Comparison of ENCODE assay signal across 18 cellular contexts in the genomic region with DNA sequence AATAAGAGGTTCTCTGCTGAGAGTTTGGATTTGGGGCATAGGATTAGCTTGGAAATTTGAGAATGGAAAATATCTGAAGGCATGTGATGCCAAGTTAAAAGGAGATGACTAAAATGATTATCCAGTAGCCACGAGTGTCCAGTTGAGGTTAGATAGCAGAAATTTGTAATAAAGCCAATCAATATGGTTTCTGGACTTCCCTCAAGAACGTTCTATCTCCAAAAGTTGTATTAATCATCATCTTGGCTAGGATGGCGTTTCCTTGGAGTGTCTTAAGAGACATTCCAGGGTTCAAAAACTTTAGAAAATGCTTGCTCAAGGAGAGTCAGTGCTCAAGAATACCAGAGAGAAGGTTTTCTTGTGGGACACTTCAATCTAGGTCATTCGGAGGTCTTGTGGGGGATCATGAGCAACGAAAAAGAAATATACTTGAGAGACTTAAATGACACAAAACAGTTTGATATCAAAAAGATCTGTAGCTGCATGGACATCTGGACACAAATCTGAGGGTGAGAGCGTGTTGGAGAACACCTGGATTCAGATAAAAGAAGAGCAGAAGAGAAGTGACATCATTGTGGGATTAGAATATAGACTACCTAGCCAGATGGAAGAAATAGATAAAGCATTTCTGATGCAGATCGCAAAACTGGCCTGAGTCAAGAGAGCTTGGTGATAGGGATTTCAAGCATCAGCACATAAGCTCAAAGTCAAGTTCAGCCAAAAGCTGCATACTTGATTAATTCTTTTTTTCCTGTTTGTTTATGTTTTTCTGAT.
A peak's percentile ranks its signal among the peaks of the same experiment; 100 is the strongest.
DNase-seq lines count a peak whose midpoint lies in the region; ATAC-seq, FAIRE-seq and TF ChIP-seq lines count a peak whose summit lies in the region.
"Had no signal": no experiment of that assay in that cellular context is flagged by ENCODE, and none has a peak within 500 bp of the region (broad histone marks: within the 10 kb centered on the region; RNA-seq: fewer than 3 reads in every experiment).

No MANE protein-coding gene starts in this region.

- no peak for TF ChIP-seq RAD21 in A549 (conservative IDR thresholded peaks at IDR 0.05 in 1 of 2, IDR thresholded peaks at IDR 0.05 in 1 of 2)

- CTCF ChIA-PET in A549 (lab: Yijun Ruan, JAX), result interaction anchor here (0.6 kb wide), 1 partner anchor 162 kb away, joined by 3 read pairs; no protein-coding TSS in a partner anchor

- POLR2A ChIA-PET in A549 (lab: Yijun Ruan, JAX), result no interaction called here

- DNase-seq in A549 (ENCODE audit: low read depth in 1 of 2, low spot score in 1 of 2), result no peak
- DNase-seq in GM03348 (ENCODE audit: low spot score), result peak; percentile 25
- peak; percentile 27 for DNase-seq in amniotic epithelial cell (ENCODE audit: low read depth)
- DNase-seq in fibroblast of pulmonary artery (ENCODE audit: low read depth), result peak; percentile 30
- DNase-seq in WERI-Rb-1, result no peak
- DNase-seq in activated T-cell treated with anti-CD3 and anti-CD28 coated beads, Interleukin-2, amount 50 U/mL, for 48 hours, result no peak
- DNase-seq: 8988T; CD4-positive, alpha-beta memory T cell; H9; KG1; MV-4-11; NCI-H1694 treated with DMSO at 0.1 percent for 48 hours; NCI-H510A treated with DMSO at 0.1 percent for 48 hours; NCI-H774; Right ventricle myocardium superior had no signal

- TF ChIP-seq EP300 in A549 (IDR thresholded peaks at IDR 0.05), result no peak

- no peak for ATAC-seq in A549
- ATAC-seq in GM21528 (IDR thresholded peaks at IDR 0.05; ENCODE audit: low FRiP score, unreplicated experiment), result no peak
- no peak for ATAC-seq in HG03045 (IDR thresholded peaks at IDR 0.05; ENCODE audit: unreplicated experiment)

- H3K27me3 ChIP-seq in WERI-Rb-1 (ENCODE audit: insufficient read depth, low read depth, severe bottlenecking), result no peaks in the 10 kb centered on the region
- H3K27me3 ChIP-seq: BLaER1 had no signal

- no peaks in the 10 kb centered on the region for H3K4me1 ChIP-seq in A549
- H3K4me1 ChIP-seq: BLaER1 had no signal

- FAIRE-seq in A549 (lab: Jason Lieb, UNC), result peak; percentile 49

- H3K9me3 ChIP-seq in A549 (no peaks in the 10 kb centered on the region), WERI-Rb-1 (ENCODE audit: severe bottlenecking) (no peaks in the 10 kb centered on the region)
- H3K9me3 ChIP-seq: BLaER1 had no signal

- TF ChIP-seq CTCF in A549 (IDR thresholded peaks at IDR 0.05) (no peak), fibroblast of pulmonary artery (IDR thresholded peaks at IDR 0.05; ENCODE audit: low read length, missing control alignments) (no peak), WERI-Rb-1 (IDR thresholded peaks at IDR 0.05; ENCODE audit: low read depth, low read length) (no peak)

- H3K36me3 ChIP-seq in WERI-Rb-1, result no peaks in the 10 kb centered on the region
- H3K36me3 ChIP-seq: BLaER1 had no signal

- H3K4me3 ChIP-seq in A549, result no peak overlapping the region
- H3K4me3 ChIP-seq in fibroblast of pulmonary artery (replicated peaks; ENCODE audit: low read depth, low read length), result no peak overlapping the region
- H3K4me3 ChIP-seq in WERI-Rb-1 (ENCODE audit: low read depth, low read length), result no peak overlapping the region
- H3K4me3 ChIP-seq: BLaER1 had no signal

- 70% methylated on average over 7 of the region's 7 CpGs for WGBS in A549 (ENCODE audit: missing lambda C conversion rate)

- no peak for TF ChIP-seq POLR2A in A549 (IDR thresholded peaks at IDR 0.05; ENCODE audit: low read length)

- no peak overlapping the region for H3K4me2 ChIP-seq in A549
- H3K4me2 ChIP-seq: BLaER1 had no signal

- H3K27ac ChIP-seq in A549, result no peak overlapping the region
- H3K27ac ChIP-seq in WERI-Rb-1, result no peak overlapping the region
- H3K27ac ChIP-seq: BLaER1 had no signal

TF ChIP-seq in A549, 52 proteins besides CTCF, POLR2A, EP300 and RAD21:
- TF ChIP-seq HEYL (CRISPR knock-in tag; IDR thresholded peaks at IDR 0.05), result no peak
- no peak for TF ChIP-seq ZSCAN20 (CRISPR knock-in tag; IDR thresholded peaks at IDR 0.05)
- TF ChIP-seq HOXB13 (CRISPR knock-in tag; IDR thresholded peaks at IDR 0.05; ENCODE audit: low read depth), result no peak
- TF ChIP-seq EHF (CRISPR knock-in tag; IDR thresholded peaks at IDR 0.05), result no peak
- TF ChIP-seq HOXB5 (CRISPR knock-in tag; IDR thresholded peaks at IDR 0.05), result no peak
- no peak for TF ChIP-seq MYC (IDR thresholded peaks at IDR 0.05; ENCODE audit: borderline replicate concordance, low read length)
- TF ChIP-seq ESRRA (IDR thresholded peaks at IDR 0.05; ENCODE audit: borderline replicate concordance, low read length), result no peak
- TF ChIP-seq CHD4 (IDR thresholded peaks at IDR 0.05; ENCODE audit: borderline replicate concordance), result no peak
- TF ChIP-seq CHD2 (IDR thresholded peaks at IDR 0.05; ENCODE audit: low read length, partially characterized antibody), result no peak
- no peak for TF ChIP-seq KDM5A (IDR thresholded peaks at IDR 0.05)
- TF ChIP-seq, protein P1, sequence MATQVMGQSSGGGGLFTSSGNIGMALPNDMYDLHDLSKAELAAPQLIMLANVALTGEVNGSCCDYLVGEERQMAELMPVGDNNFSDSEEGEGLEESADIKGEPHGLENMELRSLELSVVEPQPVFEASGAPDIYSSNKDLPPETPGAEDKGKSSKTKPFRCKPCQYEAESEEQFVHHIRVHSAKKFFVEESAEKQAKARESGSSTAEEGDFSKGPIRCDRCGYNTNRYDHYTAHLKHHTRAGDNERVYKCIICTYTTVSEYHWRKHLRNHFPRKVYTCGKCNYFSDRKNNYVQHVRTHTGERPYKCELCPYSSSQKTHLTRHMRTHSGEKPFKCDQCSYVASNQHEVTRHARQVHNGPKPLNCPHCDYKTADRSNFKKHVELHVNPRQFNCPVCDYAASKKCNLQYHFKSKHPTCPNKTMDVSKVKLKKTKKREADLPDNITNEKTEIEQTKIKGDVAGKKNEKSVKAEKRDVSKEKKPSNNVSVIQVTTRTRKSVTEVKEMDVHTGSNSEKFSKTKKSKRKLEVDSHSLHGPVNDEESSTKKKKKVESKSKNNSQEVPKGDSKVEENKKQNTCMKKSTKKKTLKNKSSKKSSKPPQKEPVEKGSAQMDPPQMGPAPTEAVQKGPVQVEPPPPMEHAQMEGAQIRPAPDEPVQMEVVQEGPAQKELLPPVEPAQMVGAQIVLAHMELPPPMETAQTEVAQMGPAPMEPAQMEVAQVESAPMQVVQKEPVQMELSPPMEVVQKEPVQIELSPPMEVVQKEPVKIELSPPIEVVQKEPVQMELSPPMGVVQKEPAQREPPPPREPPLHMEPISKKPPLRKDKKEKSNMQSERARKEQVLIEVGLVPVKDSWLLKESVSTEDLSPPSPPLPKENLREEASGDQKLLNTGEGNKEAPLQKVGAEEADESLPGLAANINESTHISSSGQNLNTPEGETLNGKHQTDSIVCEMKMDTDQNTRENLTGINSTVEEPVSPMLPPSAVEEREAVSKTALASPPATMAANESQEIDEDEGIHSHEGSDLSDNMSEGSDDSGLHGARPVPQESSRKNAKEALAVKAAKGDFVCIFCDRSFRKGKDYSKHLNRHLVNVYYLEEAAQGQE (IDR thresholded peaks at IDR 0.05), result no peak
- no peak for TF ChIP-seq CBX2 (IDR thresholded peaks at IDR 0.05; ENCODE audit: borderline replicate concordance, low read depth)
- TF ChIP-seq KDM1A (IDR thresholded peaks at IDR 0.05; ENCODE audit: low read depth), result no peak

Comparison
In these comparisons a context has a peak if more than half of its experiments do, and no peak if none do; other contexts are left out.
1. DNase-seq: peak in GM03348 (single experiment), amniotic epithelial cell (single experiment) and fibroblast of pulmonary artery (single experiment); none in A549 (0 of 2), WERI-Rb-1 (single experiment) and activated T-cell treated with anti-CD3 and anti-CD28 coated beads, Interleukin-2, amount 50 U/mL, for 48 hours (0 of 2).